In the genomic region with DNA sequence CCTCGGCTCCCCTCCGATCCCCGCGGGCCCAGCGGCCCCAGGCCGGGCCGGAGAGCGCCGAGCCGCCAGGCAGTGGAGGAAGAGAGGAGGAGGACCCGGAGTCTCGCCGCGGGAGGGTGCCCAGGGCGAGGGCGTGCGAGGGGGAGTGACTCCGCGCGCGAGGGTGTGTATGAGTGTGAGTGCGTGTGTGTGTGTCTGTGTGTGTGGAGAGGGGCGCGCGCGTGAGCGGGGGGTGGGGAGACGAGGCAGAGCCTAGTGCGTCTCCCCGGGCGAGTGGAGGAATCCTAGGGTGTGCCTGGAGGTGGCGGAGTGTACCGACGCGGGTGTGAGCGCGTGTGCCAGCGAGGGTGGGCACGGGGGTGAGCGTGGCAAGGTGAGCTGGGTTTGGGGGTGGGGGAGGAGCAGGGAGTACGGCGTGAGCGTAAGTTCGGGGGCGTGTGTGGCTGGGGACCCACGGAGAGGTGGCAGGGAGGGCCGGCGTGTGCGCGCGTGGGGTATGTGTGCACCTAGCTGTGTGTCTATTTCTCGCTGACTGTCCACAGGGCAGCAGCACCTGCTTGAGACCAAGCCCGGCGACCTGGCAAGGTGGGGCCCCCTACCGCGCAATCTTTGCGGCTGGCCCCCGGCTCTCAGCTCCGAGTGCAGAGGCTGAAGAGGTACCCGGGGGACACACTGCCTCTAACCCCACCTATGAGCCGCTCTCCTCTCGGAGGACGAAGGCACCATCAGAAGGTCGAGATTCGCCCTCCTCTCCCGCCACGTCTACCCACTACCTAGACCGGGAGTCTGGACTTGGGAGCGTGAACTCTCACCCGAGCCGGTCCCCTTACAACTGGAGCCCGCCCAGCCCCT, we compare ENCODE assay signal across 10 cellular contexts. TPM values are rescaled to one million over a fixed set of nuclear protein-coding genes. Genes with fewer than 3 reads are reported as not detected.
DNase-seq lines count a peak whose midpoint lies in the region; ATAC-seq and TF ChIP-seq lines count a peak whose summit lies in the region.
"Had no signal": no experiment of that assay in that cellular context is flagged by ENCODE, and none has a peak within 500 bp of the region (broad histone marks: within the 10 kb centered on the region; RNA-seq: fewer than 3 reads in every experiment).

No MANE protein-coding gene starts in this region.

- H3K9me2 ChIP-seq in SK-N-SH: no peaks in the 10 kb centered on the region

- H3K4me1 Mint-ChIP-seq in nephron progenitor cell: peaks cover 24% of the 10 kb centered on the region

- H3K27me3 ChIP-seq in SK-N-SH (ENCODE audit: insufficient read depth): peaks cover 56% of the 10 kb centered on the region
- H3K27me3 ChIP-seq in esophagus muscularis mucosa: peaks cover 0 to 5% (median 0%) of the 10 kb centered on the region in 4 donors

- peaks cover 0 to 7% of the 10 kb centered on the region in 2 experiments; a peak in 2 of 4 replicates for H3K4me1 ChIP-seq in SK-N-SH (ENCODE audit: control insufficient read depth in 1 of 2, insufficient read depth in 2 of 2, low read depth in 1 of 2, low read length in 1 of 2)
- peaks cover 35 to 62% (median 55%) of the 10 kb centered on the region in 4 donors for H3K4me1 ChIP-seq in esophagus muscularis mucosa

- peak overlapping the region; percentile 63 for H3K4me2 ChIP-seq in SK-N-SH

- POLR2A ChIA-PET in SK-N-SH (lab: Yijun Ruan, JAX): no interaction called here

- H3K36me3 ChIP-seq in SK-N-SH (replicated peaks in 1 of 2; ENCODE audit: control insufficient read depth in 1 of 2, insufficient read depth in 2 of 2, low read length in 1 of 2): no peaks in the 10 kb centered on the region
- no peaks in the 10 kb centered on the region for H3K36me3 ChIP-seq in esophagus muscularis mucosa

- no peaks in the 10 kb centered on the region for H3K36me3 Mint-ChIP-seq in nephron progenitor cell (ENCODE audit: low read depth)

- no peak for TF ChIP-seq POLR2A in esophagus muscularis mucosa (IDR thresholded peaks at IDR 0.05; ENCODE audit: low read depth)
- no peak for TF ChIP-seq POLR2A in erythroblast (IDR thresholded peaks at IDR 0.05; ENCODE audit: low read length)

- H3K27me3 Mint-ChIP-seq in nephron progenitor cell (ENCODE audit: low read depth, poor library complexity): peaks cover 91% of the 10 kb centered on the region

- peak overlapping the region; percentile 82 for H3K4me3 Mint-ChIP-seq in nephron progenitor cell

- H3K4me3 ChIP-seq in SK-N-SH (ENCODE audit: low read depth in 2 of 2, low read length in 1 of 2): peak overlapping the region; percentile 34 to 44
- H3K4me3 ChIP-seq in esophagus muscularis mucosa: peak overlapping the region; percentile 70 to 88 (median 78)

- H4K20me1 ChIP-seq in SK-N-SH (ENCODE audit: insufficient read depth): no peaks in the 10 kb centered on the region

- H3K9me3 ChIP-seq in SK-N-SH (no peaks in the 10 kb centered on the region), esophagus muscularis mucosa (no peaks in the 10 kb centered on the region)

- no peak overlapping the region for H3K27ac Mint-ChIP-seq in nephron progenitor cell

- H2AFZ ChIP-seq in SK-N-SH (ENCODE audit: low read depth): no peak overlapping the region; the same call in 1 of the 2 replicates

- no peak for ATAC-seq in GM21576 (IDR thresholded peaks at IDR 0.05; ENCODE audit: unreplicated experiment)

- no peak overlapping the region for H3K9ac ChIP-seq in SK-N-SH

- H3K27ac ChIP-seq in SK-N-SH (ENCODE audit: low read depth in 2 of 2, low read length in 1 of 2): no peak overlapping the region
- H3K27ac ChIP-seq in esophagus muscularis mucosa (replicated peaks in 1 of 4): peak overlapping the region; percentile 83 to 89 (median 88)
- H3K27ac ChIP-seq: 22Rv1 had no signal

- no peak for TF ChIP-seq RAD21 in SK-N-SH (IDR thresholded peaks at IDR 0.05; ENCODE audit: low read length)

- 2% methylated on average over 34 of the region's 72 CpGs for WGBS in SK-N-SH (ENCODE audit: low lambda C conversion rate)
- under 1% methylated on average over 34 of the region's 72 CpGs for WGBS in esophagus muscularis mucosa

- DNase-seq in DMS 273 (lab: John Stamatoyannopoulos, UW; ENCODE audit: unreplicated experiment): peak; percentile 59
- DNase-seq in DMS 273 treated with DMSO at 0.1 percent for 48 hours (lab: John Stamatoyannopoulos, UW): no peak
- no peak for DNase-seq in SK-N-SH
- DNase-seq in esophagus muscularis mucosa (ENCODE audit: extremely low spot score): no peak
- no peak for DNase-seq in nephron progenitor cell
- no peak for DNase-seq in A172 (ENCODE audit: low spot score)
- DNase-seq in erythroblast (lab: John Stamatoyannopoulos, UW): no peak

- H3K79me2 ChIP-seq in SK-N-SH (ENCODE audit: insufficient read depth): no peaks in the 10 kb centered on the region

- intact Hi-C loops in esophagus muscularis mucosa (cut with DNase I): loop anchor here (5.0 to 10.0 kb wide), 2 partner anchors 203 to 345 kb away; no protein-coding TSS in a partner anchor

- CTCF ChIA-PET in SK-N-SH (lab: Yijun Ruan, JAX): interaction anchor here (0.6 to 2.6 kb wide), 7 partner anchors 9 to 221 kb away, joined by 3 to 9 read pairs (median 3); no protein-coding TSS in a partner anchor

- TF ChIP-seq EP300 in SK-N-SH (IDR thresholded peaks at IDR 0.05; ENCODE audit: borderline replicate concordance in 1 of 2, low read depth in 1 of 2, low read length in 1 of 2): no peak
- no peak for TF ChIP-seq EP300 in esophagus muscularis mucosa (IDR thresholded peaks at IDR 0.05)

- no peaks in the 10 kb centered on the region for H3K9me3 Mint-ChIP-seq in nephron progenitor cell

- TF ChIP-seq CTCF in SK-N-SH (IDR thresholded peaks at IDR 0.05) (no peak), esophagus muscularis mucosa (IDR thresholded peaks at IDR 0.05) (no peak), nephron progenitor cell (IDR thresholded peaks at IDR 0.05) (no peak)

- no peaks in the 10 kb centered on the region for H3F3A ChIP-seq in SK-N-SH (replicated peaks; ENCODE audit: insufficient read depth)

TF ChIP-seq in SK-N-SH, 30 proteins besides CTCF, POLR2A, EP300 and RAD21:
- no peak for TF ChIP-seq ZBTB33 (IDR thresholded peaks at IDR 0.05; ENCODE audit: borderline replicate concordance, low read depth)
- TF ChIP-seq FOXJ3 (CRISPR knock-in tag; IDR thresholded peaks at IDR 0.05): no peak
- no peak for TF ChIP-seq GATA2 (CRISPR knock-in tag; IDR thresholded peaks at IDR 0.05)
- TF ChIP-seq YY1 (IDR thresholded peaks at IDR 0.05; ENCODE audit: low read depth): no peak
- TF ChIP-seq SIN3A (IDR thresholded peaks at IDR 0.05; ENCODE audit: borderline replicate concordance, low read depth, low read length): no peak
- no peak for TF ChIP-seq RXRA (IDR thresholded peaks at IDR 0.05; ENCODE audit: borderline replicate concordance, low read depth)
- TF ChIP-seq TAF1 (IDR thresholded peaks at IDR 0.05; ENCODE audit: borderline replicate concordance, low read depth, low read length): no peak
- no peak for TF ChIP-seq USF1 (IDR thresholded peaks at IDR 0.05; ENCODE audit: borderline replicate concordance, low read depth)
- no peak for TF ChIP-seq RCOR1 (IDR thresholded peaks at IDR 0.05; ENCODE audit: low read length)
- TF ChIP-seq JUND (IDR thresholded peaks at IDR 0.05): no peak
- TF ChIP-seq RFX5 (IDR thresholded peaks at IDR 0.05; ENCODE audit: low read length): no peak
- TF ChIP-seq FOXM1 (IDR thresholded peaks at IDR 0.05; ENCODE audit: low read depth): no peak
- no peak for TF ChIP-seq NRF1 (IDR thresholded peaks at IDR 0.05; ENCODE audit: low read depth, low read length)
- no peak for TF ChIP-seq TEAD4 (IDR thresholded peaks at IDR 0.05; ENCODE audit: borderline replicate concordance, insufficient read depth)
- TF ChIP-seq NFIC (IDR thresholded peaks at IDR 0.05; ENCODE audit: borderline replicate concordance): no peak

RNA-seq across cellular contexts. Expression of gene KCND3, which starts 0.8 kb away (rescaled TPM):
- polyA plus RNA-seq in SK-N-SH (2012; rRNA removed): not detected in 2 replicates
- polyA plus RNA-seq in SK-N-SH (2012; cell fraction: cytosol; rRNA removed): not detected in 2 replicates
- not detected in 2 replicates for polyA plus RNA-seq in SK-N-SH (2012; cell fraction: nucleus; rRNA removed)
- 10 to 100 TPM; 25.7 to 57.6 (median 47.5) TPM for total RNA-seq in esophagus muscularis mucosa
- 0.07 and 0.17 TPM in 2 replicates for total RNA-seq in A172 (2014; rRNA removed; shearing (Covaris generic))
- total RNA-seq: T-helper 2 cell treated with Interferon-gamma antibody and Interleukin-4, amounts not matched to agents 100 ng/mL and 5 ng/mL, for 36 hours had no signal

Comparison
In these comparisons a context has a peak if more than half of its experiments do, and no peak if none do; other contexts are left out.
1. H3K27ac ChIP-seq: peak in esophagus muscularis mucosa (4 of 4); none in SK-N-SH (0 of 2).
2. RNA of gene KCND3, which starts 0.8 kb away (total RNA-seq): 25.7 to 57.6 TPM in esophagus muscularis mucosa; 0.07 to 0.17 TPM in A172; every median in the first group is over 10 times any median in the second.